ENCODE assay signal across 8 cellular contexts in genomic region chr10:101818958-101819633, GRCh38. TPM values are rescaled to one million over a fixed set of nuclear protein-coding genes. Genes with fewer than 3 reads are reported as not detected.
DNase-seq lines count a peak whose midpoint lies in the region; TF ChIP-seq lines count a peak whose summit lies in the region.

No MANE protein-coding gene starts in this region.

- peak; percentile 53 for DNase-seq in SIG-M5 treated with dmso at 0.1 percent for 504 hours (lab: John Stamatoyannopoulos, UW; ENCODE audit: unreplicated experiment)
- no peak for DNase-seq in SIG-M5 (lab: John Stamatoyannopoulos, UW)
- no peak for DNase-seq in HFFc6
- DNase-seq in NCI-H69 (lab: John Stamatoyannopoulos, UW) = peak; percentile 83
- DNase-seq in midbrain (lab: John Stamatoyannopoulos, UW) = peak; percentile 58
- peak in 1 of 2 donors; percentile 89 for DNase-seq in vagina (ENCODE audit: extremely low spot score in 2 of 2)
- no peak for DNase-seq in NCI-H1694 (lab: John Stamatoyannopoulos, UW)

- peak overlapping the region; percentile 95 for H3K27ac Mint-ChIP-seq in HFFc6

- no peak for TF ChIP-seq POLR2A in vagina (IDR thresholded peaks at IDR 0.05)

- H3K4me1 ChIP-seq in vagina = peaks cover 27% of the 10 kb centered on the region

- H3K4me1 Mint-ChIP-seq in HFFc6 (ENCODE audit: low read depth) = peaks cover 25% of the 10 kb centered on the region

- H3K27ac ChIP-seq in cingulate gyrus (ENCODE audit: low read depth, low read length) = peak overlapping the region; percentile 91
- H3K27ac ChIP-seq in vagina = peak overlapping the region; percentile 99

- H3K27me3 Mint-ChIP-seq in HFFc6 (ENCODE audit: insufficient read depth) = peaks cover 4% of the 10 kb centered on the region

- H3K4me3 Mint-ChIP-seq in HFFc6 = peak overlapping the region; percentile 93

- H3K36me3 Mint-ChIP-seq in HFFc6 (ENCODE audit: low read depth) = peaks cover 33% of the 10 kb centered on the region

- H3K9me3 Mint-ChIP-seq in HFFc6 = no peaks in the 10 kb centered on the region

- TF ChIP-seq CTCF in HFFc6 (IDR thresholded peaks at IDR 0.05) (no peak), vagina (IDR thresholded peaks at IDR 0.05) (no peak)

- H3K36me3 ChIP-seq in vagina = no peaks in the 10 kb centered on the region

- intact Hi-C loops in vagina (cut with DNase I) = no loop called here

- H3K9me3 ChIP-seq in vagina = no peaks in the 10 kb centered on the region

- no peaks in the 10 kb centered on the region for H3K27me3 ChIP-seq in vagina

- H3K4me3 ChIP-seq in vagina = peak overlapping the region; percentile 73 to 99

RNA-seq across cellular contexts. Expression of gene OGA, which starts 0.9 kb away (rescaled TPM):
- 10 to 100 TPM; 56.2 to 61.6 (median 59.1) TPM for total RNA-seq in HFFc6 (2021; fragmentation: NEBNext Ultra II Directional; extraction: Animal tissue kit (Norgen Biotek cat#: 25700))
- 125 TPM for total RNA-seq in vagina

RNA-seq across cellular contexts. Expression of gene KCNIP2, which starts 24.5 kb away (rescaled TPM):
- total RNA-seq in HFFc6 (2021; fragmentation: NEBNext Ultra II Directional; extraction: Animal tissue kit (Norgen Biotek cat#: 25700)) = 1 to 10 TPM in 1 of 6 experiments, under 1 TPM in 5; 0.31 to 1.3 (median 0.50) TPM
- 5.9 TPM for total RNA-seq in vagina

RNA-seq across cellular contexts. Expression of gene NPM3, which starts 35.9 kb away (rescaled TPM):
- 10 to 100 TPM; 51.8 to 64.6 (median 54.8) TPM for total RNA-seq in HFFc6 (2021; fragmentation: NEBNext Ultra II Directional; extraction: Animal tissue kit (Norgen Biotek cat#: 25700))
- 39.5 TPM for total RNA-seq in vagina

RNA-seq across cellular contexts. Expression of gene FGF8, which starts 43.2 kb away (rescaled TPM):
- not detected for total RNA-seq in HFFc6 (2021; fragmentation: NEBNext Ultra II Directional; extraction: Animal tissue kit (Norgen Biotek cat#: 25700))
- total RNA-seq in vagina = not detected

Comparison
In these comparisons a context has a peak if more than half of its experiments do, and no peak if none do; other contexts are left out.
1. DNase-seq: peak in SIG-M5 treated with dmso at 0.1 percent for 504 hours (single experiment), NCI-H69 (single experiment) and midbrain (single experiment); none in SIG-M5 (single experiment), HFFc6 (single experiment) and NCI-H1694 (single experiment).